Comparison of ENCODE assay signal across 14 cellular contexts in the genomic region with DNA sequence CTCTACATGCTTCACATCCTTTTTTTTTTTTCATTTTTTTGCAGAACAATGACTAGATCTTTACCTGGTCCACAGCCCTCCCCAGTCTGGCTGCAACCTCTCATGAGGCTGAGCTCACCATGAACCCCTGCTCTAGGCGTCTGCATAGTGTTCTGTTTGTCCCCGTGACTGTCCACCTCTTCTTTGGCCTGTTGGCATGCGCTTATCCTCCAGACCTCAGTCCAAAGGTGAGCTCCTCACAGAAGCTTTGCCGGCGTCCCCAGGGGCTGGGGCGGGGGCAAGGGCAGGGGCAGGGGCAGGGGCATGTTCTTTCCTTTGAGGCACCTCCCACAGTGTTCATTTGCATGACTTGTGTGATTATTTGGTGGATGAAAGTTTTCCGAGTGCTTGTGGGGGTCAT.
"Had no signal": no experiment of that assay in that cellular context is flagged by ENCODE, and none has a peak within 500 bp of the region (broad histone marks: within the 10 kb centered on the region; RNA-seq: fewer than 3 reads in every experiment).

No MANE protein-coding gene starts in this region.

- DNase-seq: activated CD4-positive, alpha-beta memory T cell treated with anti-CD3 and anti-CD28 coated beads, Interleukin-2, amount 10 ng/mL, durations not matched to agents 7 days and 5 days; activated CD4-positive, alpha-beta T cell treated with anti-CD3 and anti-CD28 coated beads for 4 hours; activated effector memory CD4-positive, alpha-beta T cell treated with Interleukin-2 at 50 U/mL for 16 hours; activated naive CD4-positive, alpha-beta T cell treated with anti-CD3 and anti-CD28 coated beads, Interleukin-2, amount 50 U/mL, for 16 hours; activated T-cell treated with anti-CD3 and anti-CD28 coated beads, Interleukin-2, amount 50 U/mL, for 4 hours; effector CD8-positive, alpha-beta T cell; foreskin keratinocyte; natural killer cell; nucleus accumbens; stimulated activated CD4-positive, alpha-beta T cell treated with anti-CD3 and anti-CD28 coated beads, Interleukin-12 subunit alpha, Interleukin-12 subunit beta, amount 100 ng/mL, for 4 hours; stimulated activated CD4-positive, alpha-beta T cell treated with anti-CD3 and anti-CD28 coated beads, Interleukin-2, amount 100 ng/mL, for 24 hours; stomach; T-helper 2 cell had no signal

- H3K36me3 ChIP-seq: stomach had no signal

- H3K27ac ChIP-seq: foreskin keratinocyte had no signal

- H3K9me3 ChIP-seq: mucosa of descending colon, stomach had no signal

- ATAC-seq: activated T-cell treated with anti-CD3 and anti-CD28 coated beads, Interleukin-2, amount 50 U/mL, for 4 hours; mucosa of descending colon; natural killer cell had no signal

- H3K4me1 ChIP-seq: foreskin keratinocyte had no signal

- H3K4me3 ChIP-seq: mucosa of descending colon, stomach had no signal

- H3K27me3 ChIP-seq: foreskin keratinocyte, stomach had no signal
